ENCODE assay signal across 10 cellular contexts in the genomic region with DNA sequence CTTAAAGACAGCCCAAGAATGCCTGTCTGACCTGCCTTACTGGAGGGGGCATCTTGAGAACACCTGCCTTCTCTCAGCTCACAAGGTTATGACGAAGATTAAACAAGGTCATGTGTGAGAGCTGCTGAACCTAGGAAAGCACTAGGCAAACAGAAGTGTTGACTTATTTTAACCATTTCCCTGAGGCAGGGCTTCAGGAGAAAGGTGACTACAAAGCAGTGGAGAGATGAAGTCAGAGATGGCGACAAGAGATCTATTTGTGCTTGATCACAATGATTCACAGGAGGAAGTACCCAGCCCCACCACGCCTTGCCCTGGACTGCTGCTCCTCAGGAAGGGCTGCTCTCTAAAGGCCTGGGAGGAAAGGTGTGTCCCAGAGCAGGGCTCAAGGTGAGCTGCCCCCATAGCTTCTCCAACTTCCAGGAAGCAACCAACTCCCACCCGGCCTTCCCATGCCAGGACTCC. TPM values are rescaled to one million over a fixed set of nuclear protein-coding genes. Genes with fewer than 3 reads are reported as not detected.
A peak's percentile ranks its signal among the peaks of the same experiment; 100 is the strongest.
DNase-seq lines count a peak whose midpoint lies in the region; ATAC-seq and TF ChIP-seq lines count a peak whose summit lies in the region.
"Had no signal": no experiment of that assay in that cellular context is flagged by ENCODE, and none has a peak within 500 bp of the region (broad histone marks: within the 10 kb centered on the region; RNA-seq: fewer than 3 reads in every experiment).

No MANE protein-coding gene starts in this region.

- H3K9me3 ChIP-seq in neutrophil, result no peaks in the 10 kb centered on the region

- peaks cover 22 to 23% of the 10 kb centered on the region in 2 experiments for H3K4me1 ChIP-seq in neutrophil (ENCODE audit: control insufficient read depth in 1 of 2, insufficient read depth in 1 of 2, low read depth in 1 of 2, low read length in 1 of 2)

- TF ChIP-seq CTCF in neutrophil (IDR thresholded peaks at IDR 0.05), result no peak

- no peak overlapping the region for H3K4me3 ChIP-seq in neutrophil (ENCODE audit: low read depth in 1 of 2, low read length in 1 of 2)

- H3K27ac ChIP-seq in neutrophil, result peak overlapping the region; percentile 56

- H3K36me3 ChIP-seq in neutrophil, result peaks cover 53% of the 10 kb centered on the region

- no peaks in the 10 kb centered on the region for H3K27me3 ChIP-seq in neutrophil

- ATAC-seq in HG02759 (IDR thresholded peaks at IDR 0.05; ENCODE audit: unreplicated experiment), result no peak

- DNase-seq in DMS53 (lab: John Stamatoyannopoulos, UW) (peak; percentile 93), NCI-H69 (lab: John Stamatoyannopoulos, UW) (peak; percentile 11), dermis blood vessel endothelial cell (peak; percentile 64), NCI-H187 treated with DMSO at 0.1 percent for 48 hours (lab: John Stamatoyannopoulos, UW) (no peak), dedifferentiated amniotic fluid mesenchymal stem cell (ENCODE audit: extremely low spot score) (no peak), nucleus accumbens (lab: John Stamatoyannopoulos, UW) (no peak)
- DNase-seq: NCI-H82; stimulated activated CD4-positive, alpha-beta T cell treated with anti-CD3 and anti-CD28 coated beads, Interleukin-12 subunit alpha, Interleukin-12 subunit beta, amount 100 ng/mL, for 4 hours had no signal

RNA-seq across cellular contexts. Expression of a gene that starts 27.8 kb away (rescaled TPM):
- total RNA-seq in dermis blood vessel endothelial cell, result 39.4 and 39.5 TPM in 2 replicates

RNA-seq across cellular contexts. Expression of a gene that starts 34.9 kb away (rescaled TPM):
- 2.4 and 3.9 TPM in 2 replicates for total RNA-seq in dermis blood vessel endothelial cell

Comparison
In these comparisons a context has a peak if more than half of its experiments do, and no peak if none do; other contexts are left out.
1. DNase-seq: peak in DMS53 (single experiment), NCI-H69 (single experiment) and dermis blood vessel endothelial cell (single experiment); none in NCI-H187 treated with DMSO at 0.1 percent for 48 hours (single experiment), dedifferentiated amniotic fluid mesenchymal stem cell (single experiment) and nucleus accumbens (0 of 56).